In genomic region chr2:9914384-9915065, GRCh38 we compare ENCODE assay signal across 1 cellular context.
TF ChIP-seq lines count a peak whose summit lies in the region.

No MANE protein-coding gene starts in this region.

TF ChIP-seq in K562, 482 proteins besides CTCF, POLR2A, EP300 and RAD21 (continued from another document):
- TF ChIP-seq MBD1 (CRISPR knock-in tag; IDR thresholded peaks at IDR 0.05): no peak
- TF ChIP-seq RBM39 (optimal IDR thresholded peaks at IDR 0.05; ENCODE audit: low read depth, low read length): no peak
- TF ChIP-seq MAFG (tag; conservative IDR thresholded peaks at IDR 0.05): 0 out of 2 replicates have a peak, but pooled peaks have one; percentile 31
- peak; percentile 93 to 95 for TF ChIP-seq FOXK2 (conservative IDR thresholded peaks at IDR 0.05 in 1 of 2, IDR thresholded peaks at IDR 0.05 in 1 of 2; ENCODE audit: low read depth in 2 of 2)
- TF ChIP-seq ATF1 (CRISPR knock-in tag; IDR thresholded peaks at IDR 0.05): no peak
- peak; percentile 60 for TF ChIP-seq ATF1 (tag; IDR thresholded peaks at IDR 0.05)
- TF ChIP-seq JUN (IDR thresholded peaks at IDR 0.05; ENCODE audit: borderline replicate concordance, low read depth, low read length): peak; percentile 99
- TF ChIP-seq JUN (CRISPR knock-in tag; IDR thresholded peaks at IDR 0.05; ENCODE audit: borderline replicate concordance): peak; percentile 45; the same call in 1 of the 2 replicates
- TF ChIP-seq, protein P1, sequence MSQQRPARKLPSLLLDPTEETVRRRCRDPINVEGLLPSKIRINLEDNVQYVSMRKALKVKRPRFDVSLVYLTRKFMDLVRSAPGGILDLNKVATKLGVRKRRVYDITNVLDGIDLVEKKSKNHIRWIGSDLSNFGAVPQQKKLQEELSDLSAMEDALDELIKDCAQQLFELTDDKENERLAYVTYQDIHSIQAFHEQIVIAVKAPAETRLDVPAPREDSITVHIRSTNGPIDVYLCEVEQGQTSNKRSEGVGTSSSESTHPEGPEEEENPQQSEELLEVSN (IDR thresholded peaks at IDR 0.05; ENCODE audit: borderline replicate concordance in 1 of 2, extremely low read depth in 1 of 2, insufficient read depth in 1 of 2, insufficient read length in 1 of 2, low read depth in 1 of 2, low read length in 1 of 2, poor library complexity in 1 of 2, severe bottlenecking in 1 of 2): peak; percentile 78 to 79
- TF ChIP-seq, protein P2, sequence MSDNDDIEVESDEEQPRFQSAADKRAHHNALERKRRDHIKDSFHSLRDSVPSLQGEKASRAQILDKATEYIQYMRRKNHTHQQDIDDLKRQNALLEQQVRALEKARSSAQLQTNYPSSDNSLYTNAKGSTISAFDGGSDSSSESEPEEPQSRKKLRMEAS (CRISPR knock-in tag; IDR thresholded peaks at IDR 0.05): peak; percentile 96
- no peak for TF ChIP-seq ZNF282 (CRISPR knock-in tag; IDR thresholded peaks at IDR 0.05)
- peak; percentile 44; the same call in 1 of the 2 replicates for TF ChIP-seq LEF1 (IDR thresholded peaks at IDR 0.05)
- TF ChIP-seq CREM (IDR thresholded peaks at IDR 0.05; ENCODE audit: low read depth): peak; percentile 63
- TF ChIP-seq ZNF696 (CRISPR knock-in tag; conservative IDR thresholded peaks at IDR 0.05): no peak
- TF ChIP-seq, protein P3, sequence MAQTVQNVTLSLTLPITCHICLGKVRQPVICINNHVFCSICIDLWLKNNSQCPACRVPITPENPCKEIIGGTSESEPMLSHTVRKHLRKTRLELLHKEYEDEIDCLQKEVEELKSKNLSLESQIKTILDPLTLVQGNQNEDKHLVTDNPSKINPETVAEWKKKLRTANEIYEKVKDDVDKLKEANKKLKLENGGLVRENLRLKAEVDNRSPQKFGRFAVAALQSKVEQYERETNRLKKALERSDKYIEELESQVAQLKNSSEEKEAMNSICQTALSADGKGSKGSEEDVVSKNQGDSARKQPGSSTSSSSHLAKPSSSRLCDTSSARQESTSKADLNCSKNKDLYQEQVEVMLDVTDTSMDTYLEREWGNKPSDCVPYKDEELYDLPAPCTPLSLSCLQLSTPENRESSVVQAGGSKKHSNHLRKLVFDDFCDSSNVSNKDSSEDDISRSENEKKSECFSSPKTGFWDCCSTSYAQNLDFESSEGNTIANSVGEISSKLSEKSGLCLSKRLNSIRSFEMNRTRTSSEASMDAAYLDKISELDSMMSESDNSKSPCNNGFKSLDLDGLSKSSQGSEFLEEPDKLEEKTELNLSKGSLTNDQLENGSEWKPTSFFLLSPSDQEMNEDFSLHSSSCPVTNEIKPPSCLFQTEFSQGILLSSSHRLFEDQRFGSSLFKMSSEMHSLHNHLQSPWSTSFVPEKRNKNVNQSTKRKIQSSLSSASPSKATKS (CRISPR knock-in tag; IDR thresholded peaks at IDR 0.05): no peak
- TF ChIP-seq ZBTB33 (CRISPR knock-in tag; IDR thresholded peaks at IDR 0.05): peak; percentile 17; the same call in 1 of the 2 replicates
- TF ChIP-seq, protein P4, sequence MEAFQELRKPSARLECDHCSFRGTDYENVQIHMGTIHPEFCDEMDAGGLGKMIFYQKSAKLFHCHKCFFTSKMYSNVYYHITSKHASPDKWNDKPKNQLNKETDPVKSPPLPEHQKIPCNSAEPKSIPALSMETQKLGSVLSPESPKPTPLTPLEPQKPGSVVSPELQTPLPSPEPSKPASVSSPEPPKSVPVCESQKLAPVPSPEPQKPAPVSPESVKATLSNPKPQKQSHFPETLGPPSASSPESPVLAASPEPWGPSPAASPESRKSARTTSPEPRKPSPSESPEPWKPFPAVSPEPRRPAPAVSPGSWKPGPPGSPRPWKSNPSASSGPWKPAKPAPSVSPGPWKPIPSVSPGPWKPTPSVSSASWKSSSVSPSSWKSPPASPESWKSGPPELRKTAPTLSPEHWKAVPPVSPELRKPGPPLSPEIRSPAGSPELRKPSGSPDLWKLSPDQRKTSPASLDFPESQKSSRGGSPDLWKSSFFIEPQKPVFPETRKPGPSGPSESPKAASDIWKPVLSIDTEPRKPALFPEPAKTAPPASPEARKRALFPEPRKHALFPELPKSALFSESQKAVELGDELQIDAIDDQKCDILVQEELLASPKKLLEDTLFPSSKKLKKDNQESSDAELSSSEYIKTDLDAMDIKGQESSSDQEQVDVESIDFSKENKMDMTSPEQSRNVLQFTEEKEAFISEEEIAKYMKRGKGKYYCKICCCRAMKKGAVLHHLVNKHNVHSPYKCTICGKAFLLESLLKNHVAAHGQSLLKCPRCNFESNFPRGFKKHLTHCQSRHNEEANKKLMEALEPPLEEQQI (IDR thresholded peaks at IDR 0.05): 0 out of 2 replicates have a peak, but pooled peaks have one; percentile 22
- peak; percentile 87 for TF ChIP-seq MYC (IDR thresholded peaks at IDR 0.05; ENCODE audit: low read depth, low read length)
- TF ChIP-seq MYC (CRISPR knock-in tag; IDR thresholded peaks at IDR 0.05; ENCODE audit: borderline replicate concordance, low read depth): no peak
- peak; percentile 52; the same call in 1 of the 2 replicates for TF ChIP-seq SOX6 (IDR thresholded peaks at IDR 0.05)
- TF ChIP-seq SAFB (IDR thresholded peaks at IDR 0.05; ENCODE audit: borderline replicate concordance, low read depth, low read length): no peak
- TF ChIP-seq NRF1 (conservative IDR thresholded peaks at IDR 0.05 in 1 of 2, IDR thresholded peaks at IDR 0.05 in 1 of 2): peak; percentile 32 to 46; a peak in 1 of 4 replicates
- TF ChIP-seq, protein P5, sequence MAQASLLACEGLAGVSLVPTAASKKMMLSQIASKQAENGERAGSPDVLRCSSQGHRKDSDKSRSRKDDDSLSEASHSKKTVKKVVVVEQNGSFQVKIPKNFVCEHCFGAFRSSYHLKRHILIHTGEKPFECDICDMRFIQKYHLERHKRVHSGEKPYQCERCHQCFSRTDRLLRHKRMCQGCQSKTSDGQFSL (CRISPR knock-in tag; IDR thresholded peaks at IDR 0.05): 0 out of 2 replicates have a peak, but pooled peaks have one; percentile 50
- TF ChIP-seq, protein P5 (tag; IDR thresholded peaks at IDR 0.05): no peak
- peak; percentile 67 to 85 for TF ChIP-seq FOXA3 (CRISPR knock-in tag; conservative IDR thresholded peaks at IDR 0.05 in 1 of 2, IDR thresholded peaks at IDR 0.05 in 1 of 2)
- TF ChIP-seq POLR3G (IDR thresholded peaks at IDR 0.05; ENCODE audit: extremely low read depth, insufficient read length, insufficient replicate concordance): no peak
- 0 out of 4 replicates have a peak, but pooled peaks of 1 of the 2 experiments have one; percentile 46 for TF ChIP-seq RCOR1 (IDR thresholded peaks at IDR 0.05; ENCODE audit: borderline replicate concordance in 1 of 2, low read depth in 2 of 2, low read length in 2 of 2)
- TF ChIP-seq ERF (CRISPR knock-in tag; IDR thresholded peaks at IDR 0.05): no peak
- TF ChIP-seq NFE2 (IDR thresholded peaks at IDR 0.05; ENCODE audit: low read depth): peak; percentile 70
- no peak for TF ChIP-seq CREB1 (IDR thresholded peaks at IDR 0.05)
- peak; percentile 38; the same call in 1 of the 2 replicates for TF ChIP-seq CREB1 (CRISPR knock-in tag; IDR thresholded peaks at IDR 0.05)
- no peak for TF ChIP-seq ZSCAN32 (CRISPR knock-in tag; IDR thresholded peaks at IDR 0.05)
- TF ChIP-seq ZNF780A (CRISPR knock-in tag; IDR thresholded peaks at IDR 0.05): no peak
- TF ChIP-seq SMAD4 (CRISPR knock-in tag; conservative IDR thresholded peaks at IDR 0.05): peak; percentile 56; the same call in 1 of the 2 replicates
- no peak for TF ChIP-seq ZNF77 (CRISPR knock-in tag; IDR thresholded peaks at IDR 0.05)
- 0 out of 2 replicates have a peak, but pooled peaks have one; percentile 45 for TF ChIP-seq MTA3 (IDR thresholded peaks at IDR 0.05; ENCODE audit: borderline replicate concordance)
- TF ChIP-seq SMARCA4 (IDR thresholded peaks at IDR 0.05): peak; percentile 78
- no peak for TF ChIP-seq MTF1 (CRISPR knock-in tag; IDR thresholded peaks at IDR 0.05; ENCODE audit: borderline replicate concordance)
- TF ChIP-seq GTF2E2 (tag; IDR thresholded peaks at IDR 0.05): no peak
- 0 out of 2 replicates have a peak, but pooled peaks have one; percentile 33 for TF ChIP-seq MYNN (IDR thresholded peaks at IDR 0.05)
- no peak for TF ChIP-seq MYNN (CRISPR knock-in tag; IDR thresholded peaks at IDR 0.05)
- peak; percentile 25 to 75; a peak in 3 of 4 replicates for TF ChIP-seq MAZ (CRISPR knock-in tag; conservative IDR thresholded peaks at IDR 0.05 in 1 of 2, IDR thresholded peaks at IDR 0.05 in 1 of 2)
- peak; percentile 70 for TF ChIP-seq SMARCE1 (IDR thresholded peaks at IDR 0.05)
- TF ChIP-seq IRF9 (tag; IDR thresholded peaks at IDR 0.05): 0 out of 2 replicates have a peak, but pooled peaks have one; percentile 25
- TF ChIP-seq HMGN3 (IDR thresholded peaks at IDR 0.05; ENCODE audit: borderline replicate concordance, extremely low read depth, insufficient read length, low read depth, low read length): no peak
- 0 out of 2 replicates have a peak, but pooled peaks have one; percentile 28 for TF ChIP-seq MEF2D (tag; conservative IDR thresholded peaks at IDR 0.05; ENCODE audit: low read depth)
- TF ChIP-seq, protein P6, sequence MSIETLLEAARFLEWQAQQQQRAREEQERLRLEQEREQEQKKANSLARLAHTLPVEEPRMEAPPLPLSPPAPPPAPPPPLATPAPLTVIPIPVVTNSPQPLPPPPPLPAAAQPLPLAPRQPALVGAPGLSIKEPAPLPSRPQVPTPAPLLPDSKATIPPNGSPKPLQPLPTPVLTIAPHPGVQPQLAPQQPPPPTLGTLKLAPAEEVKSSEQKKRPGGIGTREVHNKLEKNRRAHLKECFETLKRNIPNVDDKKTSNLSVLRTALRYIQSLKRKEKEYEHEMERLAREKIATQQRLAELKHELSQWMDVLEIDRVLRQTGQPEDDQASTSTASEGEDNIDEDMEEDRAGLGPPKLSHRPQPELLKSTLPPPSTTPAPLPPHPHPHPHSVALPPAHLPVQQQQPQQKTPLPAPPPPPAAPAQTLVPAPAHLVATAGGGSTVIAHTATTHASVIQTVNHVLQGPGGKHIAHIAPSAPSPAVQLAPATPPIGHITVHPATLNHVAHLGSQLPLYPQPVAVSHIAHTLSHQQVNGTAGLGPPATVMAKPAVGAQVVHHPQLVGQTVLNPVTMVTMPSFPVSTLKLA (conservative IDR thresholded peaks at IDR 0.05): peak; percentile 72 to 87
- TF ChIP-seq DMBX1 (CRISPR knock-in tag; IDR thresholded peaks at IDR 0.05; ENCODE audit: borderline replicate concordance): peak; percentile 66; the same call in 1 of the 2 replicates
- peak; percentile 73 for TF ChIP-seq ZFX (CRISPR knock-in tag; IDR thresholded peaks at IDR 0.05)
- TF ChIP-seq, protein P7, sequence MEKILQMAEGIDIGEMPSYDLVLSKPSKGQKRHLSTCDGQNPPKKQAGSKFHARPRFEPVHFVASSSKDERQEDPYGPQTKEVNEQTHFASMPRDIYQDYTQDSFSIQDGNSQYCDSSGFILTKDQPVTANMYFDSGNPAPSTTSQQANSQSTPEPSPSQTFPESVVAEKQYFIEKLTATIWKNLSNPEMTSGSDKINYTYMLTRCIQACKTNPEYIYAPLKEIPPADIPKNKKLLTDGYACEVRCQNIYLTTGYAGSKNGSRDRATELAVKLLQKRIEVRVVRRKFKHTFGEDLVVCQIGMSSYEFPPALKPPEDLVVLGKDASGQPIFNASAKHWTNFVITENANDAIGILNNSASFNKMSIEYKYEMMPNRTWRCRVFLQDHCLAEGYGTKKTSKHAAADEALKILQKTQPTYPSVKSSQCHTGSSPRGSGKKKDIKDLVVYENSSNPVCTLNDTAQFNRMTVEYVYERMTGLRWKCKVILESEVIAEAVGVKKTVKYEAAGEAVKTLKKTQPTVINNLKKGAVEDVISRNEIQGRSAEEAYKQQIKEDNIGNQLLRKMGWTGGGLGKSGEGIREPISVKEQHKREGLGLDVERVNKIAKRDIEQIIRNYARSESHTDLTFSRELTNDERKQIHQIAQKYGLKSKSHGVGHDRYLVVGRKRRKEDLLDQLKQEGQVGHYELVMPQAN (IDR thresholded peaks at IDR 0.05; ENCODE audit: borderline replicate concordance): peak; percentile 35; the same call in 1 of the 2 replicates
- TF ChIP-seq TCF3 (CRISPR knock-in tag; IDR thresholded peaks at IDR 0.05): peak; percentile 20; the same call in 1 of the 2 replicates
